ENCODE assay signal across 8 cellular contexts in the genomic region with DNA sequence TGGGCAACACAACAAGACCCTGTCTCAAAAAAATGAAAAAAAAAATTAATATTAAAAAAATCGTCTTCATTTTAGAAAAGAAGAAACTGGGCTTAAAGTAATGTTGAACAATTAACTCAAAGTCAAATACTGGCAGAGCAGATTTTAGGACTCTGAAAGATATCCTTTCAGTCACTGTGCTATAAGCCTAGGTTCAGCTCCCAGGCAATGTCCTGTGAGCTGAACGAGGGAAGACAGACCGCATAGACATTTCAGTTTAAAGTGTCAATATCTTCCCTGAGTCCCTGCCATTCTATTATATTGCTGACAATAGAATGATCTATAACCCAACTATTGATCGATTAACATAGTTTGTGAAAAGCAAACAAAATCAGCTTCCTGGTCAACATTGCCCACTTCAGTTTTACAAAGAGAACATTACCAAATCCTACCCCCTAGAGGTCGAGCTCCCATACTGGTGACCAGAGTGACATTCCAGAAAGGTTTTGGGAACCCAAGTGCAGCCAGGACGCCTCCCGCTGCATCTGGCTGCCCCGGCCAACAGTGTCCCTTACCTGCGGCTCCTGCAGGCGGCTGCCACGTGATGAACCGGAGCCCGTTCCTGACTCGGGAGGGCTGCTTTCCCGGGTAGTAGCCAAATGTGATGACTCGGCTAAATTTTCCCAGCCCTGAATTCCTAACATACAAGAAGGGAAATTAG. TPM values are rescaled to one million over a fixed set of nuclear protein-coding genes. Genes with fewer than 3 reads are reported as not detected.
DNase-seq lines count a peak whose midpoint lies in the region; ATAC-seq lines count a peak whose summit lies in the region.

No MANE protein-coding gene starts in this region.

- H2BK15ac ChIP-seq in mesendoderm (replicated peaks; ENCODE audit: low read depth) = no peak overlapping the region

- H3K4me3 ChIP-seq in mesendoderm (ENCODE audit: low read length) = no peak overlapping the region

- H3K27me3 ChIP-seq in mesendoderm (ENCODE audit: insufficient read depth, low read length, poor library complexity) = no peaks in the 10 kb centered on the region

- no peaks in the 10 kb centered on the region for H3K79me1 ChIP-seq in mesendoderm (ENCODE audit: low read length)

- H3K4me1 ChIP-seq in ES-I3 (ENCODE audit: insufficient read depth, low read length) (peaks cover 12% of the 10 kb centered on the region), mesendoderm (ENCODE audit: control insufficient read depth, low read depth, low read length) (no peaks in the 10 kb centered on the region)

- H2BK120ac ChIP-seq in mesendoderm (ENCODE audit: low read depth, low read length) = no peak overlapping the region

- H2BK5ac ChIP-seq in mesendoderm (ENCODE audit: low read length) = no peak overlapping the region

- no peak overlapping the region for H2AK5ac ChIP-seq in mesendoderm (ENCODE audit: low read length)

- H3K36me3 ChIP-seq in ES-I3 (ENCODE audit: insufficient read depth, low read length) (no peaks in the 10 kb centered on the region), mesendoderm (ENCODE audit: control insufficient read depth, insufficient read depth, low read length) (no peaks in the 10 kb centered on the region)

- H4K8ac ChIP-seq in mesendoderm (ENCODE audit: low read depth, low read length) = no peak overlapping the region

- H3K9me3 ChIP-seq in ES-I3 (ENCODE audit: control insufficient read depth, insufficient read depth, low read length) = no peaks in the 10 kb centered on the region

- no peak overlapping the region for H4K5ac ChIP-seq in mesendoderm (ENCODE audit: low read length)

- H3K27ac ChIP-seq in mesendoderm (ENCODE audit: low read depth, low read length) = no peak overlapping the region

- peak overlapping the region; percentile 80 for H3K4me2 ChIP-seq in mesendoderm (ENCODE audit: low read length)

- peak overlapping the region; percentile 78 for H3K56ac ChIP-seq in mesendoderm (ENCODE audit: low read length)

- H3K79me2 ChIP-seq in mesendoderm (ENCODE audit: control insufficient read depth, insufficient read depth, low read length) = no peaks in the 10 kb centered on the region

- no CpG with 5 or more reads among the region's 16 CpGs for WGBS in mesendoderm (ENCODE audit: extremely low coverage, insufficient coverage, low lambda C conversion rate)

- peak; percentile 52 for DNase-seq in NCI-H345 (lab: John Stamatoyannopoulos, UW)
- peak; percentile 56 for DNase-seq in ecto neural progenitor cell (ENCODE audit: low spot score)
- DNase-seq in mesendoderm = peak; percentile 90
- no peak for DNase-seq in GM19238 (ENCODE audit: insufficient read length, low spot score)
- DNase-seq in stimulated activated CD4-positive, alpha-beta T cell treated with anti-CD3 and anti-CD28 coated beads, Interleukin-4, amount 100 ng/mL, for 24 hours = no peak

- no peak overlapping the region for H3K18ac ChIP-seq in mesendoderm (ENCODE audit: low read length)

- no peak overlapping the region for H3K23ac ChIP-seq in mesendoderm (ENCODE audit: low read length)

- H3K4ac ChIP-seq in mesendoderm (ENCODE audit: low read depth, low read length) = no peak overlapping the region

- ATAC-seq in GM21367 (IDR thresholded peaks at IDR 0.05; ENCODE audit: unreplicated experiment) (no peak), GM21723 (IDR thresholded peaks at IDR 0.05; ENCODE audit: unreplicated experiment) (no peak)

- H3K9ac ChIP-seq in ES-I3 (ENCODE audit: low read depth, low read length) (peak overlapping the region; percentile 47), mesendoderm (ENCODE audit: low read length) (peak overlapping the region; percentile 61)

RNA-seq across cellular contexts. Expression of gene MRO, which starts 0.6 kb away (rescaled TPM):
- polyA plus RNA-seq in mesendoderm (2013, experiment 1 of 2) = 0.25 TPM
- polyA plus RNA-seq in mesendoderm (2013, experiment 2 of 2) = 0.25 TPM

RNA-seq across cellular contexts. Expression of gene ME2, which starts 59.7 kb away (rescaled TPM):
- polyA plus RNA-seq in mesendoderm (2013, experiment 1 of 2) = 41.0 TPM
- 42.1 TPM for polyA plus RNA-seq in mesendoderm (2013, experiment 2 of 2)

Comparison
In these comparisons a context has a peak if more than half of its experiments do, and no peak if none do; other contexts are left out.
1. DNase-seq: peak in NCI-H345 (single experiment), ecto neural progenitor cell (single experiment) and mesendoderm (single experiment); none in GM19238 (single experiment) and stimulated activated CD4-positive, alpha-beta T cell treated with anti-CD3 and anti-CD28 coated beads, Interleukin-4, amount 100 ng/mL, for 24 hours (single experiment).